ENCODE assay signal across 8 cellular contexts in the genomic region with DNA sequence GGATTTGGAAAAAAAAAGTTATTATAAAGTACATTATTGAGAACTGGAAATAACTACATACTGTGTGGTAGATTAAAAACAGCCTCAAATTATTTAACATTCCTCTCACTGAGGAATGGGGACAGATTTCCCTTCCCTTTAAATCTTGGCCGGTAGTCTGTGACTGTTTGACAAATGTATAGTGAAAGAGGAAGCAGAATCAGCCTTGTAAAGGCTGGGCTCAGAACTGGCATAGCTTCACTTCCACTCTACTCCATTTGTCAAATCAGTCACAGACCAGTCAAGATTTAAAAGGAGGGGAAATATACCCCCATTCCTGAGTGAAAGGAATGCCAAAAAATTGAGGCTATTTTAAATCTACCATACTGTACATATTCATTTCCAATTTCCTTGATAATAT. TPM values are rescaled to one million over a fixed set of nuclear protein-coding genes. Genes with fewer than 3 reads are reported as not detected.
DNase-seq lines count a peak whose midpoint lies in the region; ATAC-seq lines count a peak whose summit lies in the region.

No MANE protein-coding gene starts in this region.

- H3K9me3 Mint-ChIP-seq in activated CD4-positive, alpha-beta T cell treated with anti-CD3 and anti-CD28 coated beads, Interleukin-2, amount 10 ng/mL, durations not matched to agents 24 days and 14 days = no peaks in the 10 kb centered on the region

- no peak for DNase-seq in left ventricle myocardium superior
- DNase-seq in activated CD4-positive, alpha-beta T cell treated with anti-CD3 and anti-CD28 coated beads, Interleukin-2, amount 10 ng/mL, durations not matched to agents 24 days and 14 days = no peak
- no peak for DNase-seq in inferior parietal cortex (ENCODE audit: extremely low spot score)
- no peak for DNase-seq in glomerular visceral epithelial cell (ENCODE audit: extremely low spot score)
- DNase-seq in activated CD4-positive, alpha-beta T cell treated with anti-CD3 and anti-CD28 coated beads, Interleukin-2, amount 50 U/mL, for 4 hours = no peak

- no peak overlapping the region for H3K4me3 Mint-ChIP-seq in activated CD4-positive, alpha-beta T cell treated with anti-CD3 and anti-CD28 coated beads, Interleukin-2, amount 10 ng/mL, durations not matched to agents 24 days and 14 days

- intact Hi-C loops in left ventricle myocardium superior (cut with micrococcal nuclease) = no loop called here
- intact Hi-C loops in activated CD4-positive, alpha-beta T cell treated with anti-CD3 and anti-CD28 coated beads, Interleukin-2, amount 10 ng/mL, durations not matched to agents 24 days and 14 days (cut with micrococcal nuclease) = no loop called here

- no peaks in the 10 kb centered on the region for H3K36me3 Mint-ChIP-seq in activated CD4-positive, alpha-beta T cell treated with anti-CD3 and anti-CD28 coated beads, Interleukin-2, amount 10 ng/mL, durations not matched to agents 24 days and 14 days (ENCODE audit: low read depth)

- no peak overlapping the region for H3K27ac Mint-ChIP-seq in activated CD4-positive, alpha-beta T cell treated with anti-CD3 and anti-CD28 coated beads, Interleukin-2, amount 10 ng/mL, durations not matched to agents 24 days and 14 days

- peaks cover 10% of the 10 kb centered on the region for H3K27me3 Mint-ChIP-seq in activated CD4-positive, alpha-beta T cell treated with anti-CD3 and anti-CD28 coated beads, Interleukin-2, amount 10 ng/mL, durations not matched to agents 24 days and 14 days

- peaks cover 8% of the 10 kb centered on the region for H3K4me1 Mint-ChIP-seq in activated CD4-positive, alpha-beta T cell treated with anti-CD3 and anti-CD28 coated beads, Interleukin-2, amount 10 ng/mL, durations not matched to agents 24 days and 14 days

- ATAC-seq in GM18502 (IDR thresholded peaks at IDR 0.05; ENCODE audit: poor library complexity, unreplicated experiment) (peak; percentile 95), GM21723 (IDR thresholded peaks at IDR 0.05; ENCODE audit: unreplicated experiment) (peak; percentile 96), HG03571 (IDR thresholded peaks at IDR 0.05; ENCODE audit: unreplicated experiment) (peak; percentile 90), left ventricle myocardium superior (peak; percentile 49)

RNA-seq across cellular contexts. Expression of gene B4GALT4, which starts 18.2 kb away (rescaled TPM):
- total RNA-seq in left ventricle myocardium superior = 11.8 TPM
- total RNA-seq in activated CD4-positive, alpha-beta T cell treated with anti-CD3 and anti-CD28 coated beads, Interleukin-2, amount 10 ng/mL, durations not matched to agents 24 days and 14 days = 14.8 and 15.5 TPM in 2 replicates

RNA-seq across cellular contexts. Expression of gene ARHGAP31, which starts 35.3 kb away (rescaled TPM):
- 41.7 TPM for total RNA-seq in left ventricle myocardium superior
- total RNA-seq in activated CD4-positive, alpha-beta T cell treated with anti-CD3 and anti-CD28 coated beads, Interleukin-2, amount 10 ng/mL, durations not matched to agents 24 days and 14 days = 9.5 and 11.0 TPM in 2 replicates
